1 cellular context compared by ENCODE assay signal in genomic region chr12:6613776-6614512, GRCh38.
TF ChIP-seq lines count a peak whose summit lies in the region.

No MANE protein-coding gene starts in this region.

TF ChIP-seq in K562, 482 proteins besides CTCF, POLR2A, EP300 and RAD21 (continues in another document):
- no peak for TF ChIP-seq ARID2 (IDR thresholded peaks at IDR 0.05)
- TF ChIP-seq PRDM10 (IDR thresholded peaks at IDR 0.05; ENCODE audit: partially characterized antibody) = peak; percentile 29
- no peak for TF ChIP-seq NR2C1 (IDR thresholded peaks at IDR 0.05)
- TF ChIP-seq NR2C1 (tag; IDR thresholded peaks at IDR 0.05) = peak; percentile 32; the same call in 1 of the 2 replicates
- 0 out of 2 replicates have a peak, but pooled peaks have one; percentile 16 for TF ChIP-seq ZNF583 (CRISPR knock-in tag; IDR thresholded peaks at IDR 0.05)
- no peak for TF ChIP-seq ZNF224 (CRISPR knock-in tag; IDR thresholded peaks at IDR 0.05)
- no peak for TF ChIP-seq ATF3 (IDR thresholded peaks at IDR 0.05)
- no peak for TF ChIP-seq ATF3 (CRISPR knock-in tag; conservative IDR thresholded peaks at IDR 0.05)
- TF ChIP-seq GATAD2B (IDR thresholded peaks at IDR 0.05; ENCODE audit: borderline replicate concordance) = no peak
- no peak for TF ChIP-seq MXI1 (IDR thresholded peaks at IDR 0.05; ENCODE audit: low read depth, low read length)
- no peak for TF ChIP-seq CEBPZ (IDR thresholded peaks at IDR 0.05; ENCODE audit: borderline replicate concordance, low read depth, low read length)
- no peak for TF ChIP-seq CBX8 (IDR thresholded peaks at IDR 0.05; ENCODE audit: borderline replicate concordance, extremely low read depth, low read depth, low read length, poor library complexity, severe bottlenecking)
- no peak for TF ChIP-seq ARID3B (CRISPR knock-in tag; IDR thresholded peaks at IDR 0.05; ENCODE audit: borderline replicate concordance)
- TF ChIP-seq NONO (IDR thresholded peaks at IDR 0.05; ENCODE audit: low read depth in 2 of 2, low read length in 1 of 2) = no peak
- TF ChIP-seq RNF219 (CRISPR knock-in tag; IDR thresholded peaks at IDR 0.05) = no peak
- no peak for TF ChIP-seq PHF20 (IDR thresholded peaks at IDR 0.05; ENCODE audit: partially characterized antibody)
- peak; percentile 46; the same call in 1 of the 2 replicates for TF ChIP-seq SMARCA4 (IDR thresholded peaks at IDR 0.05)
- TF ChIP-seq, protein P1, sequence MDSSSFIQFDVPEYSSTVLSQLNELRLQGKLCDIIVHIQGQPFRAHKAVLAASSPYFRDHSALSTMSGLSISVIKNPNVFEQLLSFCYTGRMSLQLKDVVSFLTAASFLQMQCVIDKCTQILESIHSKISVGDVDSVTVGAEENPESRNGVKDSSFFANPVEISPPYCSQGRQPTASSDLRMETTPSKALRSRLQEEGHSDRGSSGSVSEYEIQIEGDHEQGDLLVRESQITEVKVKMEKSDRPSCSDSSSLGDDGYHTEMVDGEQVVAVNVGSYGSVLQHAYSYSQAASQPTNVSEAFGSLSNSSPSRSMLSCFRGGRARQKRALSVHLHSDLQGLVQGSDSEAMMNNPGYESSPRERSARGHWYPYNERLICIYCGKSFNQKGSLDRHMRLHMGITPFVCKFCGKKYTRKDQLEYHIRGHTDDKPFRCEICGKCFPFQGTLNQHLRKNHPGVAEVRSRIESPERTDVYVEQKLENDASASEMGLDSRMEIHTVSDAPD (CRISPR knock-in tag; IDR thresholded peaks at IDR 0.05) = no peak
- TF ChIP-seq, protein P2, sequence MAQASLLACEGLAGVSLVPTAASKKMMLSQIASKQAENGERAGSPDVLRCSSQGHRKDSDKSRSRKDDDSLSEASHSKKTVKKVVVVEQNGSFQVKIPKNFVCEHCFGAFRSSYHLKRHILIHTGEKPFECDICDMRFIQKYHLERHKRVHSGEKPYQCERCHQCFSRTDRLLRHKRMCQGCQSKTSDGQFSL (CRISPR knock-in tag; IDR thresholded peaks at IDR 0.05) = peak; percentile 10; the same call in 1 of the 2 replicates
- TF ChIP-seq, protein P2 (tag; IDR thresholded peaks at IDR 0.05) = peak in 1 of 2 experiments; percentile 15; a peak in 1 of 4 replicates
- TF ChIP-seq MLLT1 (IDR thresholded peaks at IDR 0.05) = 0 out of 4 replicates have a peak, but pooled peaks of 1 of the 2 experiments have one; percentile 24
- peak; percentile 72 for TF ChIP-seq SUPT5H (IDR thresholded peaks at IDR 0.05)
- TF ChIP-seq, protein P3, sequence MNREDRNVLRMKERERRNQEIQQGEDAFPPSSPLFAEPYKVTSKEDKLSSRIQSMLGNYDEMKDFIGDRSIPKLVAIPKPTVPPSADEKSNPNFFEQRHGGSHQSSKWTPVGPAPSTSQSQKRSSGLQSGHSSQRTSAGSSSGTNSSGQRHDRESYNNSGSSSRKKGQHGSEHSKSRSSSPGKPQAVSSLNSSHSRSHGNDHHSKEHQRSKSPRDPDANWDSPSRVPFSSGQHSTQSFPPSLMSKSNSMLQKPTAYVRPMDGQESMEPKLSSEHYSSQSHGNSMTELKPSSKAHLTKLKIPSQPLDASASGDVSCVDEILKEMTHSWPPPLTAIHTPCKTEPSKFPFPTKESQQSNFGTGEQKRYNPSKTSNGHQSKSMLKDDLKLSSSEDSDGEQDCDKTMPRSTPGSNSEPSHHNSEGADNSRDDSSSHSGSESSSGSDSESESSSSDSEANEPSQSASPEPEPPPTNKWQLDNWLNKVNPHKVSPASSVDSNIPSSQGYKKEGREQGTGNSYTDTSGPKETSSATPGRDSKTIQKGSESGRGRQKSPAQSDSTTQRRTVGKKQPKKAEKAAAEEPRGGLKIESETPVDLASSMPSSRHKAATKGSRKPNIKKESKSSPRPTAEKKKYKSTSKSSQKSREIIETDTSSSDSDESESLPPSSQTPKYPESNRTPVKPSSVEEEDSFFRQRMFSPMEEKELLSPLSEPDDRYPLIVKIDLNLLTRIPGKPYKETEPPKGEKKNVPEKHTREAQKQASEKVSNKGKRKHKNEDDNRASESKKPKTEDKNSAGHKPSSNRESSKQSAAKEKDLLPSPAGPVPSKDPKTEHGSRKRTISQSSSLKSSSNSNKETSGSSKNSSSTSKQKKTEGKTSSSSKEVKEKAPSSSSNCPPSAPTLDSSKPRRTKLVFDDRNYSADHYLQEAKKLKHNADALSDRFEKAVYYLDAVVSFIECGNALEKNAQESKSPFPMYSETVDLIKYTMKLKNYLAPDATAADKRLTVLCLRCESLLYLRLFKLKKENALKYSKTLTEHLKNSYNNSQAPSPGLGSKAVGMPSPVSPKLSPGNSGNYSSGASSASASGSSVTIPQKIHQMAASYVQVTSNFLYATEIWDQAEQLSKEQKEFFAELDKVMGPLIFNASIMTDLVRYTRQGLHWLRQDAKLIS (CRISPR knock-in tag; IDR thresholded peaks at IDR 0.05) = no peak
- no peak for TF ChIP-seq SPI1 (IDR thresholded peaks at IDR 0.05; ENCODE audit: borderline replicate concordance, low read depth, low read length)
- TF ChIP-seq JUN (IDR thresholded peaks at IDR 0.05; ENCODE audit: borderline replicate concordance, low read depth, low read length) = no peak
- TF ChIP-seq JUN (CRISPR knock-in tag; IDR thresholded peaks at IDR 0.05; ENCODE audit: borderline replicate concordance) = no peak
- no peak for TF ChIP-seq MED1 (CRISPR knock-in tag; IDR thresholded peaks at IDR 0.05; ENCODE audit: borderline replicate concordance)
- TF ChIP-seq ZBTB7A (IDR thresholded peaks at IDR 0.05; ENCODE audit: borderline replicate concordance, control insufficient read depth, low read depth, low read length) = peak; percentile 63; the same call in 1 of the 2 replicates
- TF ChIP-seq CREB1 (IDR thresholded peaks at IDR 0.05) = no peak
- TF ChIP-seq CREB1 (CRISPR knock-in tag; IDR thresholded peaks at IDR 0.05) = peak; percentile 30; the same call in 1 of the 2 replicates
- no peak for TF ChIP-seq RUNX1 (IDR thresholded peaks at IDR 0.05; ENCODE audit: low read depth)
- TF ChIP-seq, protein P4, sequence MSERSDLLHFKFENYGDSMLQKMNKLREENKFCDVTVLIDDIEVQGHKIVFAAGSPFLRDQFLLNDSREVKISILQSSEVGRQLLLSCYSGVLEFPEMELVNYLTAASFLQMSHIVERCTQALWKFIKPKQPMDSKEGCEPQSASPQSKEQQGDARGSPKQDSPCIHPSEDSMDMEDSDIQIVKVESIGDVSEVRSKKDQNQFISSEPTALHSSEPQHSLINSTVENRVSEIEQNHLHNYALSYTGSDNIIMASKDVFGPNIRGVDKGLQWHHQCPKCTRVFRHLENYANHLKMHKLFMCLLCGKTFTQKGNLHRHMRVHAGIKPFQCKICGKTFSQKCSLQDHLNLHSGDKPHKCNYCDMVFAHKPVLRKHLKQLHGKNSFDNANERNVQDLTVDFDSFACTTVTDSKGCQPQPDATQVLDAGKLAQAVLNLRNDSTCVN (CRISPR knock-in tag; IDR thresholded peaks at IDR 0.05) = peak; percentile 43; the same call in 1 of the 2 replicates
- peak; percentile 68; the same call in 1 of the 2 replicates for TF ChIP-seq TFAP4 (CRISPR knock-in tag; IDR thresholded peaks at IDR 0.05; ENCODE audit: borderline replicate concordance)
